ENCODE assay signal across 23 cellular contexts in genomic region chr9:99834474-99834873, GRCh38. TPM values are rescaled to one million over a fixed set of nuclear protein-coding genes. Genes with fewer than 3 reads are reported as not detected.
DNase-seq lines count a peak whose midpoint lies in the region; ATAC-seq and TF ChIP-seq lines count a peak whose summit lies in the region.
"Had no signal": no experiment of that assay in that cellular context is flagged by ENCODE, and none has a peak within 500 bp of the region (broad histone marks: within the 10 kb centered on the region; RNA-seq: fewer than 3 reads in every experiment).

No MANE protein-coding gene starts in this region.

- no peak overlapping the region for H3K27ac Mint-ChIP-seq in activated CD4-positive, alpha-beta T cell treated with anti-CD3 and anti-CD28 coated beads, Interleukin-2, amount 10 ng/mL, durations not matched to agents 24 days and 14 days
- H3K27ac Mint-ChIP-seq in activated CD4-positive, alpha-beta T cell treated with anti-CD3 and anti-CD28 coated beads for 36 hours: no peak overlapping the region
- H3K27ac Mint-ChIP-seq in T-helper 17 cell: peak overlapping the region; percentile 19
- peak overlapping the region; percentile 49 for H3K27ac Mint-ChIP-seq in stimulated activated naive B cell treated with anti-CD40 and anti-IgM and Interleukin-4, amounts not matched to agents 10 μg/mL and 1 μg/mL and 100 μg/mL, for 72 hours
- H3K27ac Mint-ChIP-seq: CD14-positive monocyte; CD4-positive, alpha-beta T cell; CD8-positive, alpha-beta memory T cell; GM23338; H9; HFFc6 had no signal

- peaks cover 5% of the 10 kb centered on the region for H3K27me3 Mint-ChIP-seq in activated CD4-positive, alpha-beta T cell treated with anti-CD3 and anti-CD28 coated beads, Interleukin-2, amount 10 ng/mL, durations not matched to agents 24 days and 14 days
- peaks cover 7% of the 10 kb centered on the region for H3K27me3 Mint-ChIP-seq in activated CD4-positive, alpha-beta T cell treated with anti-CD3 and anti-CD28 coated beads for 36 hours
- peaks cover 35% of the 10 kb centered on the region for H3K27me3 Mint-ChIP-seq in T-helper 17 cell
- H3K27me3 Mint-ChIP-seq in stimulated activated naive B cell treated with anti-CD40 and anti-IgM and Interleukin-4, amounts not matched to agents 10 μg/mL and 1 μg/mL and 100 μg/mL, for 72 hours: no peaks in the 10 kb centered on the region

- no peak overlapping the region for H3K27ac ChIP-seq in HEK293 (ENCODE audit: extremely low read depth, low read depth, low read length)
- H3K27ac ChIP-seq: A549; BLaER1 treated with 17β-estradiol and CSF1 and Interleukin-3, amounts not matched to agents 10 nM and 100 nM had no signal

- H3K36me3 Mint-ChIP-seq in activated CD4-positive, alpha-beta T cell treated with anti-CD3 and anti-CD28 coated beads, Interleukin-2, amount 10 ng/mL, durations not matched to agents 24 days and 14 days (ENCODE audit: low read depth): peaks cover 80% of the 10 kb centered on the region
- H3K36me3 Mint-ChIP-seq in activated CD4-positive, alpha-beta T cell treated with anti-CD3 and anti-CD28 coated beads for 36 hours (ENCODE audit: low read depth): peaks cover 74% of the 10 kb centered on the region
- H3K36me3 Mint-ChIP-seq in T-helper 17 cell (ENCODE audit: low read depth): peaks cover 3% of the 10 kb centered on the region
- peaks cover 64 to 72% of the 10 kb centered on the region in 2 donors for H3K36me3 Mint-ChIP-seq in stimulated activated naive B cell treated with anti-CD40 and anti-IgM and Interleukin-4, amounts not matched to agents 10 μg/mL and 1 μg/mL and 100 μg/mL, for 72 hours
- H3K36me3 Mint-ChIP-seq: CD14-positive monocyte had no signal

- no peaks in the 10 kb centered on the region for H3K36me3 ChIP-seq in HEK293 (ENCODE audit: control insufficient read depth in 2 of 2, insufficient read depth in 1 of 2, low read length in 2 of 2)
- H3K36me3 ChIP-seq: BE2C; BLaER1 treated with 17β-estradiol and CSF1 and Interleukin-3, amounts not matched to agents 10 nM and 100 nM had no signal

- no peak for TF ChIP-seq CTCF in HEK293 (tag by site-specific recombination; IDR thresholded peaks at IDR 0.05)

- no peak for ATAC-seq in activated CD4-positive, alpha-beta T cell treated with anti-CD3 and anti-CD28 coated beads for 36 hours
- ATAC-seq in T-helper 17 cell: no peak
- no peak for ATAC-seq in stimulated activated naive B cell treated with anti-CD40 and anti-IgM and Interleukin-4, amounts not matched to agents 10 μg/mL and 1 μg/mL and 100 μg/mL, for 72 hours (replicated peaks)
- ATAC-seq in GM19452 (IDR thresholded peaks at IDR 0.05; ENCODE audit: unreplicated experiment): no peak
- ATAC-seq: GM23338 had no signal

- H3K4me1 ChIP-seq in HEK293 (ENCODE audit: control insufficient read depth, insufficient read depth, low read length): no peaks in the 10 kb centered on the region
- H3K4me1 ChIP-seq: A549; BE2C; BLaER1 treated with 17β-estradiol and CSF1 and Interleukin-3, amounts not matched to agents 10 nM and 100 nM had no signal

- H3K4me3 Mint-ChIP-seq in activated CD4-positive, alpha-beta T cell treated with anti-CD3 and anti-CD28 coated beads, Interleukin-2, amount 10 ng/mL, durations not matched to agents 24 days and 14 days: no peak overlapping the region
- no peak overlapping the region for H3K4me3 Mint-ChIP-seq in activated CD4-positive, alpha-beta T cell treated with anti-CD3 and anti-CD28 coated beads for 36 hours
- no peak overlapping the region for H3K4me3 Mint-ChIP-seq in T-helper 17 cell
- peak overlapping the region in 1 of 2 donors; percentile 19 for H3K4me3 Mint-ChIP-seq in stimulated activated naive B cell treated with anti-CD40 and anti-IgM and Interleukin-4, amounts not matched to agents 10 μg/mL and 1 μg/mL and 100 μg/mL, for 72 hours
- H3K4me3 Mint-ChIP-seq: CD14-positive monocyte; CD4-positive, alpha-beta T cell; CD8-positive, alpha-beta memory T cell; GM23338; H9; HFFc6 had no signal

- peaks cover 19% of the 10 kb centered on the region for H3K4me1 Mint-ChIP-seq in activated CD4-positive, alpha-beta T cell treated with anti-CD3 and anti-CD28 coated beads, Interleukin-2, amount 10 ng/mL, durations not matched to agents 24 days and 14 days
- H3K4me1 Mint-ChIP-seq in activated CD4-positive, alpha-beta T cell treated with anti-CD3 and anti-CD28 coated beads for 36 hours: peaks cover 1% of the 10 kb centered on the region
- H3K4me1 Mint-ChIP-seq in T-helper 17 cell: no peaks in the 10 kb centered on the region
- peaks cover 14 to 45% of the 10 kb centered on the region in 2 donors for H3K4me1 Mint-ChIP-seq in stimulated activated naive B cell treated with anti-CD40 and anti-IgM and Interleukin-4, amounts not matched to agents 10 μg/mL and 1 μg/mL and 100 μg/mL, for 72 hours
- H3K4me1 Mint-ChIP-seq: CD14-positive monocyte; CD8-positive, alpha-beta memory T cell had no signal

- DNase-seq in activated CD4-positive, alpha-beta T cell treated with anti-CD3 and anti-CD28 coated beads, Interleukin-2, amount 10 ng/mL, durations not matched to agents 24 days and 14 days: peak; percentile 31
- DNase-seq in activated CD4-positive, alpha-beta T cell treated with anti-CD3 and anti-CD28 coated beads for 36 hours: no peak
- DNase-seq in T-helper 17 cell: no peak
- DNase-seq in stimulated activated naive B cell treated with anti-CD40 and anti-IgM and Interleukin-4, amounts not matched to agents 10 μg/mL and 1 μg/mL and 100 μg/mL, for 72 hours: no peak
- no peak for DNase-seq in EL
- DNase-seq: 8988T; ACHN; AML-193; BE2C; CD4-positive, alpha-beta T cell; CD8-positive, alpha-beta memory T cell; DMS 273 treated with DMSO at 0.1 percent for 48 hours; DMS79; GF-D8; H9; HFFc6 had no signal

- POLR2A ChIA-PET in activated CD4-positive, alpha-beta T cell treated with anti-CD3 and anti-CD28 coated beads for 36 hours (lab: Charles Lee): no interaction called here
- POLR2A ChIA-PET in HEK293 (lab: Yijun Ruan, JAX): no interaction called here

- CTCF ChIA-PET in activated CD4-positive, alpha-beta T cell treated with anti-CD3 and anti-CD28 coated beads for 36 hours (lab: Charles Lee): interaction anchor here (1.0 to 1.3 kb wide), 2 partner anchors 10 to 22 kb away, joined by 3 to 5 read pairs; no protein-coding TSS in a partner anchor
- CTCF ChIA-PET in HEK293 (lab: Yijun Ruan, JAX): no interaction called here

- H3K4me3 ChIP-seq in HEK293 (ENCODE audit: low read depth, low read length): no peak overlapping the region
- H3K4me3 ChIP-seq: A549; BLaER1 treated with 17β-estradiol and CSF1 and Interleukin-3, amounts not matched to agents 10 nM and 100 nM; GM23338 had no signal

- no peaks in the 10 kb centered on the region for H3K9me3 Mint-ChIP-seq in activated CD4-positive, alpha-beta T cell treated with anti-CD3 and anti-CD28 coated beads, Interleukin-2, amount 10 ng/mL, durations not matched to agents 24 days and 14 days
- H3K9me3 Mint-ChIP-seq in activated CD4-positive, alpha-beta T cell treated with anti-CD3 and anti-CD28 coated beads for 36 hours (ENCODE audit: low read depth): no peaks in the 10 kb centered on the region
- H3K9me3 Mint-ChIP-seq in stimulated activated naive B cell treated with anti-CD40 and anti-IgM and Interleukin-4, amounts not matched to agents 10 μg/mL and 1 μg/mL and 100 μg/mL, for 72 hours: no peaks in the 10 kb centered on the region
- H3K9me3 Mint-ChIP-seq: CD4-positive, alpha-beta T cell; CD8-positive, alpha-beta memory T cell; GM23338; H9; HFFc6 had no signal

- H3K9me3 ChIP-seq in HEK293 (ENCODE audit: control insufficient read depth, insufficient read depth, low read depth, low read length): no peaks in the 10 kb centered on the region
- no peaks in the 10 kb centered on the region for H3K9me3 ChIP-seq in T-helper 17 cell (ENCODE audit: control insufficient read depth, low read length, poor library complexity, severe bottlenecking)
- H3K9me3 ChIP-seq: A549; BE2C; BLaER1 treated with 17β-estradiol and CSF1 and Interleukin-3, amounts not matched to agents 10 nM and 100 nM had no signal

- intact Hi-C loops in activated CD4-positive, alpha-beta T cell treated with anti-CD3 and anti-CD28 coated beads, Interleukin-2, amount 10 ng/mL, durations not matched to agents 24 days and 14 days (cut with micrococcal nuclease): no loop called here
- intact Hi-C loops in activated CD4-positive, alpha-beta T cell treated with anti-CD3 and anti-CD28 coated beads for 36 hours (cut with DNase I, micrococcal nuclease): no loop called here

TF ChIP-seq in HEK293, 187 proteins besides CTCF, POLR2A, EP300 and RAD21:
- TF ChIP-seq ZNF140 (tag by site-specific recombination; IDR thresholded peaks at IDR 0.05): no peak
- TF ChIP-seq ZNF707 (tag by site-specific recombination; IDR thresholded peaks at IDR 0.05): no peak
- 0 out of 2 replicates have a peak, but pooled peaks have one; percentile 31 for TF ChIP-seq ZNF664 (tag by site-specific recombination; IDR thresholded peaks at IDR 0.05)

RNA-seq across cellular contexts. Expression of gene NR4A3, which starts 12.8 kb away (rescaled TPM):
- total RNA-seq in activated CD4-positive, alpha-beta T cell treated with anti-CD3 and anti-CD28 coated beads, Interleukin-2, amount 10 ng/mL, durations not matched to agents 24 days and 14 days: 51.1 and 52.8 TPM in 2 replicates
- total RNA-seq in activated CD4-positive, alpha-beta T cell treated with anti-CD3 and anti-CD28 coated beads for 36 hours: 10 to 100 TPM; 26.7 to 27.5 TPM
- 10 to 100 TPM; 48.2 to 51.3 TPM for total RNA-seq in T-helper 17 cell
- total RNA-seq: G401 had no signal

Comparison
In these comparisons a context has a peak if more than half of its experiments do, and no peak if none do; other contexts are left out.
1. H3K27ac Mint-ChIP-seq: peak in T-helper 17 cell (single experiment) and stimulated activated naive B cell treated with anti-CD40 and anti-IgM and Interleukin-4, amounts not matched to agents 10 μg/mL and 1 μg/mL and 100 μg/mL, for 72 hours (single experiment); none in activated CD4-positive, alpha-beta T cell treated with anti-CD3 and anti-CD28 coated beads, Interleukin-2, amount 10 ng/mL, durations not matched to agents 24 days and 14 days (single experiment) and activated CD4-positive, alpha-beta T cell treated with anti-CD3 and anti-CD28 coated beads for 36 hours (single experiment).